ENCODE assay signal across 8 cellular contexts in genomic region chr15:33292718-33293307, GRCh38. TPM values are rescaled to one million over a fixed set of nuclear protein-coding genes. Genes with fewer than 3 reads are reported as not detected.
DNase-seq lines count a peak whose midpoint lies in the region; ATAC-seq and TF ChIP-seq lines count a peak whose summit lies in the region.

No MANE protein-coding gene starts in this region.

- no peaks in the 10 kb centered on the region for H3K9me3 ChIP-seq in trophoblast cell (ENCODE audit: insufficient read depth, low read depth, low read length)

- no peak overlapping the region for H3K23ac ChIP-seq in trophoblast cell (ENCODE audit: low read length)

- no peak for ATAC-seq in GM19463 (IDR thresholded peaks at IDR 0.05; ENCODE audit: unreplicated experiment)

- H3K79me2 ChIP-seq in trophoblast cell (ENCODE audit: control insufficient read depth, insufficient read depth, low read length, poor library complexity): peaks cover 2% of the 10 kb centered on the region

- H3K27ac ChIP-seq in trophoblast cell (ENCODE audit: low read depth, low read length): no peak overlapping the region

- no peak overlapping the region for H4K8ac ChIP-seq in trophoblast cell (ENCODE audit: low read depth, low read length)

- no peak overlapping the region for H3K4ac ChIP-seq in trophoblast cell (ENCODE audit: low read depth, low read length)

- no peak overlapping the region for H3K4me3 ChIP-seq in fibroblast of pulmonary artery (replicated peaks; ENCODE audit: low read depth, low read length)
- no peak overlapping the region for H3K4me3 ChIP-seq in trophoblast cell (ENCODE audit: low read depth, low read length)

- H2AK5ac ChIP-seq in trophoblast cell (ENCODE audit: low read length): no peak overlapping the region

- no peak overlapping the region for H2AFZ ChIP-seq in trophoblast cell (ENCODE audit: insufficient read depth, low read length, poor library complexity)

- H2BK120ac ChIP-seq in trophoblast cell (ENCODE audit: insufficient read depth, low read length, poor library complexity): no peak overlapping the region

- no peak overlapping the region for H2BK5ac ChIP-seq in trophoblast cell (ENCODE audit: low read depth, low read length, poor library complexity)

- no peak overlapping the region for H4K12ac ChIP-seq in trophoblast cell (ENCODE audit: low read depth, low read length)

- no CpG with 5 or more reads among the region's 7 CpGs for WGBS in trophoblast cell (ENCODE audit: extremely low coverage, insufficient coverage, insufficient read length)

- no peak overlapping the region for H2BK12ac ChIP-seq in trophoblast cell (ENCODE audit: low read length)

- DNase-seq in AG08395 (ENCODE audit: low spot score) (peak; percentile 56), GM19238 (ENCODE audit: insufficient read length, low spot score) (peak; percentile 25), NCI-H2171 (lab: John Stamatoyannopoulos, UW) (peak; percentile 53), fibroblast of pulmonary artery (ENCODE audit: low read depth) (peak; percentile 69), trophoblast cell (peak; percentile 26 to 70), COLO829 (ENCODE audit: low spot score) (no peak)
- DNase-seq in activated CD4-positive, alpha-beta T cell treated with anti-CD3 and anti-CD28 coated beads, Interleukin-2, amount 50 U/mL, for 1 hour: peak; percentile 34

- H3K27me3 ChIP-seq in trophoblast cell (ENCODE audit: insufficient read depth, low read length): no peaks in the 10 kb centered on the region

- peak; percentile 73 for TF ChIP-seq CTCF in fibroblast of pulmonary artery (IDR thresholded peaks at IDR 0.05; ENCODE audit: low read length, missing control alignments)

- H3K79me1 ChIP-seq in trophoblast cell (ENCODE audit: low read length): peaks cover 19% of the 10 kb centered on the region

- H3K14ac ChIP-seq in trophoblast cell (ENCODE audit: low read length): no peak overlapping the region

- H3K36me3 ChIP-seq in trophoblast cell (ENCODE audit: control insufficient read depth in 1 of 2, insufficient read depth in 2 of 2, low read length in 2 of 2): no peaks in the 10 kb centered on the region

- H3K18ac ChIP-seq in trophoblast cell (ENCODE audit: low read length): no peak overlapping the region

- H3K4me1 ChIP-seq in trophoblast cell (ENCODE audit: control insufficient read depth in 1 of 2, insufficient read depth in 2 of 2, low read length in 2 of 2): peaks cover 14 to 15% of the 10 kb centered on the region in 2 experiments

- no peak overlapping the region for H3K9ac ChIP-seq in trophoblast cell (ENCODE audit: low read length)

- no peak overlapping the region for H3K4me2 ChIP-seq in trophoblast cell (ENCODE audit: low read length)

- peak overlapping the region; percentile 46 for H4K91ac ChIP-seq in trophoblast cell (ENCODE audit: low read depth, low read length)

RNA-seq across cellular contexts. Expression of gene RYR3, which starts 18.0 kb away (rescaled TPM):
- polyA plus RNA-seq in trophoblast cell (2013): 5.4 and 6.1 TPM in 2 replicates
